23 cellular contexts compared by ENCODE assay signal in the genomic region with DNA sequence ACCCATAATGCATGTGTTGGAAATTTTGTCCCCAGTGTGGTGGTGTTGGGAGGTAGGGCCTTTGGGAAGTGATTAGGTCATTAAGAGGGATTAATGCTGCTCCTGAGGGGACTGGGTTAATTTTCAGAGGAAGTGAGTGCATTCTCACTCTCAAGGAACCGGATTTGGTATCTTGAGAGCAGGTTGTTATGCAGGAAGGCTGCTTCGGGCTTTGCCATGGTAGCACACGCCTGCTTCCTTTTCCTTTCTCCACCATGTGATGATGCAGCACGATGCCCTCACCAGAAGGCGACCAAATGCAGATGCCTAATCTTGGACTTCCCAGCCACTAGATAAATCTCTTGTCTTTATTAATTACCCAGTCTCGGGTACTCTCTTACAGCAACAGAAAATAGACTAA.
"Had no signal": no experiment of that assay in that cellular context is flagged by ENCODE, and none has a peak within 500 bp of the region (broad histone marks: within the 10 kb centered on the region; RNA-seq: fewer than 3 reads in every experiment).

No MANE protein-coding gene starts in this region.

- DNase-seq: activated CD4-positive, alpha-beta memory T cell treated with anti-CD3 and anti-CD28 coated beads for 36 hours; activated CD4-positive, alpha-beta T cell treated with anti-CD3 and anti-CD28 coated beads for 48 hours; activated CD4-positive, CD25-positive, alpha-beta regulatory T cell; activated naive CD4-positive, alpha-beta T cell treated with anti-CD3 and anti-CD28 coated beads for 36 hours; activated naive CD8-positive, alpha-beta T cell treated with anti-CD3 and anti-CD28 coated beads, Interleukin-2, amount 10 ng/mL, durations not matched to agents 7 days and 5 days; activated T-cell treated with anti-CD3 and anti-CD28 coated beads, Interleukin-2, amount 50 U/mL, for 48 hours; amniotic stem cell; colonic mucosa; erythroblast; foreskin fibroblast; hippocampal formation; left ventricle myocardium superior; mesenchymal stem cell; naive B cell; nucleus accumbens; sigmoid colon; stimulated activated CD4-positive, alpha-beta T cell treated with anti-CD3 and anti-CD28 coated beads, Interleukin-15, amount 100 ng/mL, for 24 hours; transverse colon had no signal

- H3K27me3 Mint-ChIP-seq: activated CD4-positive, alpha-beta memory T cell treated with anti-CD3 and anti-CD28 coated beads for 36 hours; activated naive CD8-positive, alpha-beta T cell treated with anti-CD3 and anti-CD28 coated beads, Interleukin-2, amount 10 ng/mL, durations not matched to agents 7 days and 5 days; naive B cell; stimulated activated memory B cell treated with anti-CD40 and anti-IgM and Interleukin-4, amounts not matched to agents 10 μg/mL and 1 μg/mL and 100 μg/mL, for 72 hours had no signal

- H2AFZ ChIP-seq: parathyroid adenoma had no signal

- H3K9ac ChIP-seq: parathyroid adenoma had no signal

- H3K27me3 ChIP-seq: breast epithelium, colonic mucosa, sigmoid colon, transverse colon had no signal

- H3K4me1 ChIP-seq: breast epithelium, colonic mucosa, parathyroid adenoma, sigmoid colon, transverse colon had no signal

- H3K4me3 Mint-ChIP-seq: activated CD4-positive, alpha-beta memory T cell treated with anti-CD3 and anti-CD28 coated beads for 36 hours; activated naive CD4-positive, alpha-beta T cell treated with anti-CD3 and anti-CD28 coated beads for 36 hours; activated naive CD8-positive, alpha-beta T cell treated with anti-CD3 and anti-CD28 coated beads, Interleukin-2, amount 10 ng/mL, durations not matched to agents 7 days and 5 days; naive B cell; stimulated activated memory B cell treated with anti-CD40 and anti-IgM and Interleukin-4, amounts not matched to agents 10 μg/mL and 1 μg/mL and 100 μg/mL, for 72 hours; T-helper 2 cell treated with Interferon-gamma antibody and Interleukin-4, amounts not matched to agents 5 μg/mL and 100 μg/mL, for 36 hours had no signal

- H3K27ac ChIP-seq: breast epithelium, colonic mucosa, parathyroid adenoma, sigmoid colon, transverse colon had no signal

- H3K4me2 ChIP-seq: smooth muscle cell had no signal

- ATAC-seq: left ventricle myocardium superior; stimulated activated memory B cell treated with anti-CD40 and anti-IgM and Interleukin-4, amounts not matched to agents 10 μg/mL and 1 μg/mL and 100 μg/mL, for 72 hours had no signal

- H3K4me1 Mint-ChIP-seq: stimulated activated memory B cell treated with anti-CD40 and anti-IgM and Interleukin-4, amounts not matched to agents 10 μg/mL and 1 μg/mL and 100 μg/mL, for 72 hours had no signal

- H3K9me3 ChIP-seq: breast epithelium, colonic mucosa, sigmoid colon, transverse colon had no signal

- H3K9me3 Mint-ChIP-seq: activated CD4-positive, alpha-beta memory T cell treated with anti-CD3 and anti-CD28 coated beads for 36 hours; activated naive CD4-positive, alpha-beta T cell treated with anti-CD3 and anti-CD28 coated beads for 36 hours; activated naive CD8-positive, alpha-beta T cell treated with anti-CD3 and anti-CD28 coated beads, Interleukin-2, amount 10 ng/mL, durations not matched to agents 7 days and 5 days; stimulated activated memory B cell treated with anti-CD40 and anti-IgM and Interleukin-4, amounts not matched to agents 10 μg/mL and 1 μg/mL and 100 μg/mL, for 72 hours; T-helper 2 cell treated with Interferon-gamma antibody and Interleukin-4, amounts not matched to agents 5 μg/mL and 100 μg/mL, for 36 hours had no signal

- H3K79me2 ChIP-seq: parathyroid adenoma had no signal

- H3K27ac Mint-ChIP-seq: activated CD4-positive, alpha-beta memory T cell treated with anti-CD3 and anti-CD28 coated beads for 36 hours; activated naive CD4-positive, alpha-beta T cell treated with anti-CD3 and anti-CD28 coated beads for 36 hours; activated naive CD8-positive, alpha-beta T cell treated with anti-CD3 and anti-CD28 coated beads, Interleukin-2, amount 10 ng/mL, durations not matched to agents 7 days and 5 days; stimulated activated memory B cell treated with anti-CD40 and anti-IgM and Interleukin-4, amounts not matched to agents 10 μg/mL and 1 μg/mL and 100 μg/mL, for 72 hours; T-helper 2 cell treated with Interferon-gamma antibody and Interleukin-4, amounts not matched to agents 5 μg/mL and 100 μg/mL, for 36 hours had no signal
